15 cellular contexts compared by ENCODE assay signal in the genomic region with DNA sequence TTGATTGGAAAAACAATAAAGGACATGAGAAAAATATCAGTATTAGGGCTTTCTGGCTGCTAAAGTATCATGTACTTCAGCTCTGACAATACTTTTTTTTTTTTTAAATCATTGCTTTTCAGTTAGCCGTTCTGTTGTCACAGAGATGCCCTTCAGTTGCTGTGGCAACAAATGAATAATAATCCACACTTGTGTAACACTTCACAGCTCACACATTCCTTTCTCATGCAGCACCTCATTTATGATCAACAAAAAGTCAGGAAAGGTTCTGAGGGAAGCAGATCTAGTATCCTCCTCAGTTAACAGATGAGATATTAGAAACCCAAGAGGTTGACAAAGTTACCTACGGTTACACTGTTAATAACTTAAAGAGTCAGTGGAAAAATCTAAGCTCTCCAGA.
A peak's percentile ranks its signal among the peaks of the same experiment; 100 is the strongest.
DNase-seq lines count a peak whose midpoint lies in the region; TF ChIP-seq lines count a peak whose summit lies in the region.
"Had no signal": no experiment of that assay in that cellular context is flagged by ENCODE, and none has a peak within 500 bp of the region (broad histone marks: within the 10 kb centered on the region; RNA-seq: fewer than 3 reads in every experiment).

No MANE protein-coding gene starts in this region.

- H3K18ac ChIP-seq in mesendoderm (ENCODE audit: low read length) = no peak overlapping the region

- no peak overlapping the region for H3K9ac ChIP-seq in mesendoderm (ENCODE audit: low read length)
- H3K9ac ChIP-seq: parathyroid adenoma had no signal

- no peaks in the 10 kb centered on the region for H3K36me3 ChIP-seq in mesendoderm (ENCODE audit: control insufficient read depth, insufficient read depth, low read length)
- H3K36me3 ChIP-seq: heart left ventricle had no signal

- H3K27ac ChIP-seq in epithelial cell of prostate = no peak overlapping the region
- no peak overlapping the region for H3K27ac ChIP-seq in mesendoderm (ENCODE audit: low read depth, low read length)
- H3K27ac ChIP-seq: C4-2B, heart left ventricle, parathyroid adenoma had no signal

- TF ChIP-seq CTCF in AG10803 (conservative IDR thresholded peaks at IDR 0.05; ENCODE audit: low read length) = no peak

- H3K23ac ChIP-seq in mesendoderm (ENCODE audit: low read length) = no peak overlapping the region

- POLR2A ChIA-PET in HEK293T (lab: Yijun Ruan, JAX) = no interaction called here

- H3K4me1 ChIP-seq in mesendoderm (ENCODE audit: control insufficient read depth, low read depth, low read length) = no peaks in the 10 kb centered on the region
- H3K4me1 ChIP-seq: heart left ventricle, parathyroid adenoma had no signal

- H3K79me1 ChIP-seq in mesendoderm (ENCODE audit: low read length) = no peaks in the 10 kb centered on the region

- no peaks in the 10 kb centered on the region for H3K27me3 ChIP-seq in mesendoderm (ENCODE audit: insufficient read depth, low read length, poor library complexity)
- H3K27me3 ChIP-seq: heart left ventricle had no signal

- H2AK5ac ChIP-seq in mesendoderm (ENCODE audit: low read length) = no peak overlapping the region

- H3K4me3 ChIP-seq in AG10803 (ENCODE audit: low read length) (no peak overlapping the region), mesendoderm (ENCODE audit: low read length) (no peak overlapping the region)
- H3K4me3 ChIP-seq: heart left ventricle had no signal

- H2BK15ac ChIP-seq in mesendoderm (replicated peaks; ENCODE audit: low read depth) = no peak overlapping the region

- no peak overlapping the region for H3K4ac ChIP-seq in mesendoderm (ENCODE audit: low read depth, low read length)

- no peak overlapping the region for H4K5ac ChIP-seq in mesendoderm (ENCODE audit: low read length)

- CTCF ChIA-PET in HEK293T (lab: Yijun Ruan, JAX) = interaction anchor here (0.6 kb wide), 1 partner anchor 98 kb away, joined by 3 read pairs; no protein-coding TSS in a partner anchor

- no CpG with 5 or more reads among the region's 2 CpGs for WGBS in mesendoderm (ENCODE audit: extremely low coverage, insufficient coverage, low lambda C conversion rate)

- H3K4me2 ChIP-seq in mesendoderm (ENCODE audit: low read length) = no peak overlapping the region

- no peak overlapping the region for H2BK5ac ChIP-seq in mesendoderm (ENCODE audit: low read length)

- H3K56ac ChIP-seq in mesendoderm (ENCODE audit: low read length) = no peak overlapping the region

- DNase-seq in AG10803 (ENCODE audit: low read depth) = peak; percentile 94
- peak; percentile 58 for DNase-seq in LHCN-M2 (ENCODE audit: low read depth)
- peak; percentile 2 for DNase-seq in epithelial cell of prostate (ENCODE audit: low read depth, low spot score)
- DNase-seq in mesendoderm = peak; percentile 51
- DNase-seq in stimulated activated CD4-positive, alpha-beta T cell treated with anti-CD3 and anti-CD28 coated beads, Interleukin-1b, Interleukin-23, amount 100 ng/mL, for 48 hours = no peak
- DNase-seq in HEK293T (ENCODE audit: extremely low spot score) = no peak
- DNase-seq in NCI-H2227 treated with DMSO at 0.1 percent for 48 hours (lab: John Stamatoyannopoulos, UW) = no peak
- no peak for DNase-seq in effector CD4-positive, alpha-beta T cell
- DNase-seq: activated CD4-positive, alpha-beta memory T cell treated with anti-CD3 and anti-CD28 coated beads, Interleukin-2, amount 10 ng/mL, durations not matched to agents 7 days and 5 days; activated gamma-delta T cell treated with Interleukin-2 at 50 U/mL for 16 hours; heart left ventricle; KG1; NCI-H2081 treated with DMSO at 0.1 percent for 48 hours had no signal

- H2BK120ac ChIP-seq in mesendoderm (ENCODE audit: low read depth, low read length) = no peak overlapping the region

- H3K79me2 ChIP-seq in mesendoderm (ENCODE audit: control insufficient read depth, insufficient read depth, low read length) = no peaks in the 10 kb centered on the region
- H3K79me2 ChIP-seq: parathyroid adenoma had no signal

- H4K8ac ChIP-seq in mesendoderm (ENCODE audit: low read depth, low read length) = no peak overlapping the region

TF ChIP-seq in HEK293T, 16 proteins besides CTCF, POLR2A, EP300 and RAD21:
- TF ChIP-seq LEF1 (IDR thresholded peaks at IDR 0.05; ENCODE audit: borderline replicate concordance) (no peak), FOXA1 (IDR thresholded peaks at IDR 0.05) (no peak), SP1 (IDR thresholded peaks at IDR 0.05) (no peak), FOXM1 (IDR thresholded peaks at IDR 0.05; ENCODE audit: borderline replicate concordance) (no peak), NFRKB (IDR thresholded peaks at IDR 0.05) (no peak), L3MBTL2 (conservative IDR thresholded peaks at IDR 0.05) (no peak), TARDBP (IDR thresholded peaks at IDR 0.05) (no peak), ARNT (IDR thresholded peaks at IDR 0.05) (no peak), CTBP1 (IDR thresholded peaks at IDR 0.05; ENCODE audit: borderline replicate concordance) (no peak), SUZ12 (IDR thresholded peaks at IDR 0.05) (no peak), BHLHE40 (IDR thresholded peaks at IDR 0.05; ENCODE audit: borderline replicate concordance) (no peak), HDGF (IDR thresholded peaks at IDR 0.05; ENCODE audit: borderline replicate concordance) (no peak), PKNOX1 (IDR thresholded peaks at IDR 0.05) (no peak), FOXK2 (IDR thresholded peaks at IDR 0.05) (no peak), ZNF384 (IDR thresholded peaks at IDR 0.05) (no peak), ELF4 (IDR thresholded peaks at IDR 0.05) (no peak)
TF ChIP-seq in HEK293T: peak in this region for 0.

Comparison
In these comparisons a context has a peak if more than half of its experiments do, and no peak if none do; other contexts are left out.
1. DNase-seq: peak in AG10803 (single experiment), LHCN-M2 (single experiment), epithelial cell of prostate (single experiment) and mesendoderm (single experiment); none in stimulated activated CD4-positive, alpha-beta T cell treated with anti-CD3 and anti-CD28 coated beads, Interleukin-1b, Interleukin-23, amount 100 ng/mL, for 48 hours (single experiment), HEK293T (single experiment), NCI-H2227 treated with DMSO at 0.1 percent for 48 hours (single experiment) and effector CD4-positive, alpha-beta T cell (single experiment).